Comparison of ENCODE assay signal across 19 cellular contexts in the genomic region with DNA sequence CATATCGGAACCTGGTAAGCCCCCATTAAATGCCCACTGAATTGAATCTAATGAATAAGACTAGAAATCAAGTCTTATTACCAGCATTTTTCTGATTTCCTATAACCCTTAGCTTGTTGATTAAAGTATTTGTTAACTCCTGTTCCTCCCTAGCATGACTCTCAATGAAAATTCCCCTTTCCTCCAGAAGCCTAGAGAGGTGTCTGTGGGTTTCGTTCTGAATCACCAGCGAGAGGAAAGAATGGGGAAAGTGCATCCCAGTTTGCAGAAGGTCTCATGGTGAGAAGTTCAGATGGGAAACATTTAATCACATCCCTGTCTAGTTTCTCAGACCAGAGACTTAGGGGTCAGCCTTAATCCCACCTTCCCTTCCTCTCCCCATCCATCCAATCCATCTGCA. TPM values are rescaled to one million over a fixed set of nuclear protein-coding genes. Genes with fewer than 3 reads are reported as not detected.
DNase-seq lines count a peak whose midpoint lies in the region; ATAC-seq and TF ChIP-seq lines count a peak whose summit lies in the region.
"Had no signal": no experiment of that assay in that cellular context is flagged by ENCODE, and none has a peak within 500 bp of the region (broad histone marks: within the 10 kb centered on the region; RNA-seq: fewer than 3 reads in every experiment).

No MANE protein-coding gene starts in this region.

- H3K4me2 ChIP-seq in neural progenitor cell, result no peak overlapping the region
- H3K4me2 ChIP-seq: BLaER1 treated with 17β-estradiol and CSF1 and Interleukin-3, amounts not matched to agents 10 nM and 100 nM had no signal

- H3K36me3 Mint-ChIP-seq in activated CD4-positive, alpha-beta T cell treated with anti-CD3 and anti-CD28 coated beads, Interleukin-2, amount 10 ng/mL, durations not matched to agents 24 days and 14 days (ENCODE audit: low read depth), result peaks cover 49% of the 10 kb centered on the region
- H3K36me3 Mint-ChIP-seq in activated T-helper 2 cell treated with anti-CD3 and anti-CD28 coated beads, Interferon-gamma antibody, Interleukin-2, Interleukin-4, amounts not matched to agents 10 μg/mL and 5 μg/mL and 100 μg/mL, durations not matched to agents 14 hours and 24 hours and 36 hours (ENCODE audit: low read depth), result peaks cover 45% of the 10 kb centered on the region
- no peaks in the 10 kb centered on the region for H3K36me3 Mint-ChIP-seq in neural progenitor cell

- H3K4me1 ChIP-seq in neural progenitor cell, result no peaks in the 10 kb centered on the region

- H3K27ac Mint-ChIP-seq in activated CD4-positive, alpha-beta T cell treated with anti-CD3 and anti-CD28 coated beads, Interleukin-2, amount 10 ng/mL, durations not matched to agents 24 days and 14 days, result peak overlapping the region; percentile 30
- H3K27ac Mint-ChIP-seq in activated T-helper 2 cell treated with anti-CD3 and anti-CD28 coated beads, Interferon-gamma antibody, Interleukin-2, Interleukin-4, amounts not matched to agents 10 μg/mL and 5 μg/mL and 100 μg/mL, durations not matched to agents 14 hours and 24 hours and 36 hours, result peak overlapping the region; percentile 25
- H3K27ac Mint-ChIP-seq in neural progenitor cell, result no peak overlapping the region

- H3K9me3 ChIP-seq in neural progenitor cell (ENCODE audit: low read depth), result no peaks in the 10 kb centered on the region
- H3K9me3 ChIP-seq: BLaER1 treated with 17β-estradiol and CSF1 and Interleukin-3, amounts not matched to agents 10 nM and 100 nM; Peyer's patch had no signal

- H3F3A ChIP-seq in neural progenitor cell (ENCODE audit: low read depth), result no peaks in the 10 kb centered on the region

- no peaks in the 10 kb centered on the region for H3K9me3 Mint-ChIP-seq in activated CD4-positive, alpha-beta T cell treated with anti-CD3 and anti-CD28 coated beads, Interleukin-2, amount 10 ng/mL, durations not matched to agents 24 days and 14 days
- no peaks in the 10 kb centered on the region for H3K9me3 Mint-ChIP-seq in activated T-helper 2 cell treated with anti-CD3 and anti-CD28 coated beads, Interferon-gamma antibody, Interleukin-2, Interleukin-4, amounts not matched to agents 10 μg/mL and 5 μg/mL and 100 μg/mL, durations not matched to agents 14 hours and 24 hours and 36 hours
- no peaks in the 10 kb centered on the region for H3K9me3 Mint-ChIP-seq in neural progenitor cell

- peak overlapping the region; percentile 7 for H3K4me3 Mint-ChIP-seq in activated CD4-positive, alpha-beta T cell treated with anti-CD3 and anti-CD28 coated beads, Interleukin-2, amount 10 ng/mL, durations not matched to agents 24 days and 14 days
- H3K4me3 Mint-ChIP-seq in activated T-helper 2 cell treated with anti-CD3 and anti-CD28 coated beads, Interferon-gamma antibody, Interleukin-2, Interleukin-4, amounts not matched to agents 10 μg/mL and 5 μg/mL and 100 μg/mL, durations not matched to agents 14 hours and 24 hours and 36 hours (ENCODE audit: low read depth), result no peak overlapping the region
- H3K4me3 Mint-ChIP-seq in neural progenitor cell, result peak overlapping the region; percentile 33

- intact Hi-C loops in activated CD4-positive, alpha-beta T cell treated with anti-CD3 and anti-CD28 coated beads, Interleukin-2, amount 10 ng/mL, durations not matched to agents 24 days and 14 days (cut with micrococcal nuclease), result no loop called here
- intact Hi-C loops in activated T-helper 2 cell treated with anti-CD3 and anti-CD28 coated beads, Interferon-gamma antibody, Interleukin-2, Interleukin-4, amounts not matched to agents 10 μg/mL and 5 μg/mL and 100 μg/mL, durations not matched to agents 14 hours and 24 hours and 36 hours (cut with micrococcal nuclease), result loop anchor here (10.0 kb wide), 1 partner anchor 319 kb away; a partner anchor contains a TSS

- H3K9ac ChIP-seq in neural progenitor cell, result no peak overlapping the region

- in situ Hi-C loops in brain microvascular endothelial cell (cut with HindIII; ENCODE audit: low pct_ligation_motif_present, low sequenced_read_pairs), result no loop called here

- H3K27ac ChIP-seq in neural progenitor cell (no peak overlapping the region), brain microvascular endothelial cell (no peak overlapping the region)
- H3K27ac ChIP-seq: BLaER1 treated with 17β-estradiol and CSF1 and Interleukin-3, amounts not matched to agents 10 nM and 100 nM; Peyer's patch had no signal

- no peak overlapping the region for H3K4me3 ChIP-seq in neural progenitor cell
- no peak overlapping the region for H3K4me3 ChIP-seq in brain microvascular endothelial cell (ENCODE audit: low read depth, low read length)
- H3K4me3 ChIP-seq: BLaER1 treated with 17β-estradiol and CSF1 and Interleukin-3, amounts not matched to agents 10 nM and 100 nM; Peyer's patch had no signal

- no peaks in the 10 kb centered on the region for H3K27me3 Mint-ChIP-seq in activated CD4-positive, alpha-beta T cell treated with anti-CD3 and anti-CD28 coated beads, Interleukin-2, amount 10 ng/mL, durations not matched to agents 24 days and 14 days
- no peaks in the 10 kb centered on the region for H3K27me3 Mint-ChIP-seq in activated T-helper 2 cell treated with anti-CD3 and anti-CD28 coated beads, Interferon-gamma antibody, Interleukin-2, Interleukin-4, amounts not matched to agents 10 μg/mL and 5 μg/mL and 100 μg/mL, durations not matched to agents 14 hours and 24 hours and 36 hours (ENCODE audit: low read depth)
- H3K27me3 Mint-ChIP-seq in neural progenitor cell (ENCODE audit: insufficient read depth, low read depth), result peaks cover 24% of the 10 kb centered on the region

- no peaks in the 10 kb centered on the region for H3K79me2 ChIP-seq in neural progenitor cell (ENCODE audit: low read depth)

- no peaks in the 10 kb centered on the region for H3K36me3 ChIP-seq in neural progenitor cell
- H3K36me3 ChIP-seq in brain microvascular endothelial cell (replicated peaks), result no peaks in the 10 kb centered on the region
- H3K36me3 ChIP-seq: Peyer's patch had no signal

- H3K27me3 ChIP-seq in neural progenitor cell (peaks cover 17% of the 10 kb centered on the region), brain microvascular endothelial cell (replicated peaks) (no peaks in the 10 kb centered on the region)
- H3K27me3 ChIP-seq: BLaER1 treated with 17β-estradiol and CSF1 and Interleukin-3, amounts not matched to agents 10 nM and 100 nM; Peyer's patch had no signal

- ATAC-seq in HG02981 (IDR thresholded peaks at IDR 0.05; ENCODE audit: unreplicated experiment) (no peak), HG02970 (IDR thresholded peaks at IDR 0.05; ENCODE audit: low FRiP score, unreplicated experiment) (no peak)
- ATAC-seq: HepG2 had no signal

- H2AFZ ChIP-seq in neural progenitor cell (replicated peaks), result no peak overlapping the region

- DNase-seq in activated CD4-positive, alpha-beta T cell treated with anti-CD3 and anti-CD28 coated beads, Interleukin-2, amount 10 ng/mL, durations not matched to agents 24 days and 14 days, result no peak
- no peak for DNase-seq in activated CD4-positive, alpha-beta T cell treated with anti-CD3 and anti-CD28 coated beads, Interleukin-2, amount 50 U/mL, for 1 hour
- DNase-seq in CD1c-positive myeloid dendritic cell (ENCODE audit: extremely low spot score) (peak; percentile 7), neural progenitor cell (ENCODE audit: low spot score) (no peak), brain microvascular endothelial cell (no peak)
- DNase-seq in activated T-helper 2 cell treated with anti-CD3 and anti-CD28 coated beads, Interferon-gamma antibody, Interleukin-2, Interleukin-4, amounts not matched to agents 10 μg/mL and 5 μg/mL and 100 μg/mL, durations not matched to agents 14 hours and 24 hours and 36 hours (ENCODE audit: low spot score), result no peak
- DNase-seq: 8988T, COR-L47, H7, NCI-H1105 treated with DMSO at 0.1 percent for 48 hours, NCI-H187 treated with DMSO at 0.1 percent for 48 hours, NCI-H446 treated with DMSO at 0.1 percent for 48 hours, NCI-H774, Peyer's patch, Right ventricle myocardium superior had no signal

- TF ChIP-seq CTCF in neural progenitor cell (IDR thresholded peaks at IDR 0.05) (no peak), brain microvascular endothelial cell (IDR thresholded peaks at IDR 0.05; ENCODE audit: low read depth, low read length, missing control alignments) (no peak)

- peaks cover 26% of the 10 kb centered on the region for H3K4me1 Mint-ChIP-seq in activated CD4-positive, alpha-beta T cell treated with anti-CD3 and anti-CD28 coated beads, Interleukin-2, amount 10 ng/mL, durations not matched to agents 24 days and 14 days
- H3K4me1 Mint-ChIP-seq in activated T-helper 2 cell treated with anti-CD3 and anti-CD28 coated beads, Interferon-gamma antibody, Interleukin-2, Interleukin-4, amounts not matched to agents 10 μg/mL and 5 μg/mL and 100 μg/mL, durations not matched to agents 14 hours and 24 hours and 36 hours (ENCODE audit: low read depth), result peaks cover 21% of the 10 kb centered on the region
- no peaks in the 10 kb centered on the region for H3K4me1 Mint-ChIP-seq in neural progenitor cell

- no peaks in the 10 kb centered on the region for H4K20me1 ChIP-seq in neural progenitor cell (ENCODE audit: low read depth)

RNA-seq across cellular contexts. Expression of a gene that starts 26.9 kb away (rescaled TPM):
- total RNA-seq in activated CD4-positive, alpha-beta T cell treated with anti-CD3 and anti-CD28 coated beads, Interleukin-2, amount 10 ng/mL, durations not matched to agents 24 days and 14 days, result 71.5 and 72.0 TPM in 2 replicates
- total RNA-seq in activated T-helper 2 cell treated with anti-CD3 and anti-CD28 coated beads, Interferon-gamma antibody, Interleukin-2, Interleukin-4, amounts not matched to agents 10 μg/mL and 5 μg/mL and 100 μg/mL, durations not matched to agents 14 hours and 24 hours and 36 hours, result 48.6 and 49.5 TPM in 2 replicates
- total RNA-seq in neural progenitor cell (ENCODE audit: low replicate concordance), result 0.31 and 0.69 TPM in 2 replicates

RNA-seq across cellular contexts. Expression of a gene that starts 29.4 kb away (rescaled TPM):
- total RNA-seq in activated CD4-positive, alpha-beta T cell treated with anti-CD3 and anti-CD28 coated beads, Interleukin-2, amount 10 ng/mL, durations not matched to agents 24 days and 14 days, result 16.7 and 18.5 TPM in 2 replicates
- 15.7 and 16.6 TPM in 2 replicates for total RNA-seq in activated T-helper 2 cell treated with anti-CD3 and anti-CD28 coated beads, Interferon-gamma antibody, Interleukin-2, Interleukin-4, amounts not matched to agents 10 μg/mL and 5 μg/mL and 100 μg/mL, durations not matched to agents 14 hours and 24 hours and 36 hours
- total RNA-seq in neural progenitor cell (ENCODE audit: low replicate concordance), result 13.4 and 35.6 TPM in 2 replicates

RNA-seq across cellular contexts. Expression of a gene that starts 35.4 kb away (rescaled TPM):
- 3.9 and 4.9 TPM in 2 replicates for total RNA-seq in activated CD4-positive, alpha-beta T cell treated with anti-CD3 and anti-CD28 coated beads, Interleukin-2, amount 10 ng/mL, durations not matched to agents 24 days and 14 days
- total RNA-seq in activated T-helper 2 cell treated with anti-CD3 and anti-CD28 coated beads, Interferon-gamma antibody, Interleukin-2, Interleukin-4, amounts not matched to agents 10 μg/mL and 5 μg/mL and 100 μg/mL, durations not matched to agents 14 hours and 24 hours and 36 hours, result 2.4 and 3.3 TPM in 2 replicates
- 5.8 and 19.4 TPM in 2 replicates for total RNA-seq in neural progenitor cell (ENCODE audit: low replicate concordance)
- total RNA-seq: HepG2 had no signal

Comparison
In these comparisons a context has a peak if more than half of its experiments do, and no peak if none do; other contexts are left out.
1. RNA of a gene that starts 26.9 kb away (total RNA-seq): 71.5 to 72.0 TPM in activated CD4-positive, alpha-beta T cell treated with anti-CD3 and anti-CD28 coated beads, Interleukin-2, amount 10 ng/mL, durations not matched to agents 24 days and 14 days and 48.6 to 49.5 TPM in activated T-helper 2 cell treated with anti-CD3 and anti-CD28 coated beads, Interferon-gamma antibody, Interleukin-2, Interleukin-4, amounts not matched to agents 10 μg/mL and 5 μg/mL and 100 μg/mL, durations not matched to agents 14 hours and 24 hours and 36 hours; 0.31 to 0.69 TPM in neural progenitor cell; every median in the first group is over 10 times any median in the second.